In genomic region chr3:126663750-126664149, GRCh38 we compare ENCODE assay signal across 1 cellular context.
TF ChIP-seq lines count a peak whose summit lies in the region.

No MANE protein-coding gene starts in this region.

TF ChIP-seq in H1, 55 proteins besides CTCF, POLR2A, EP300 and RAD21:
- no peak for TF ChIP-seq ATF2 (IDR thresholded peaks at IDR 0.05; ENCODE audit: low read length)
- no peak for TF ChIP-seq HDAC6 (IDR thresholded peaks at IDR 0.05; ENCODE audit: low read depth, low read length)
- no peak for TF ChIP-seq CHD1 (IDR thresholded peaks at IDR 0.05; ENCODE audit: low read depth, low read length)
- TF ChIP-seq POLR2AphosphoS5 (IDR thresholded peaks at IDR 0.05; ENCODE audit: low read depth, low read length): no peak
- TF ChIP-seq SIX5 (IDR thresholded peaks at IDR 0.05; ENCODE audit: low read depth, low read length): no peak
- no peak for TF ChIP-seq BACH1 (IDR thresholded peaks at IDR 0.05; ENCODE audit: low read length)
- no peak for TF ChIP-seq KDM5A (IDR thresholded peaks at IDR 0.05; ENCODE audit: low read length)
- no peak for TF ChIP-seq PHF8 (conservative IDR thresholded peaks at IDR 0.05; ENCODE audit: low read depth, low read length)
